Comparison of ENCODE assay signal across 24 cellular contexts in the genomic region with DNA sequence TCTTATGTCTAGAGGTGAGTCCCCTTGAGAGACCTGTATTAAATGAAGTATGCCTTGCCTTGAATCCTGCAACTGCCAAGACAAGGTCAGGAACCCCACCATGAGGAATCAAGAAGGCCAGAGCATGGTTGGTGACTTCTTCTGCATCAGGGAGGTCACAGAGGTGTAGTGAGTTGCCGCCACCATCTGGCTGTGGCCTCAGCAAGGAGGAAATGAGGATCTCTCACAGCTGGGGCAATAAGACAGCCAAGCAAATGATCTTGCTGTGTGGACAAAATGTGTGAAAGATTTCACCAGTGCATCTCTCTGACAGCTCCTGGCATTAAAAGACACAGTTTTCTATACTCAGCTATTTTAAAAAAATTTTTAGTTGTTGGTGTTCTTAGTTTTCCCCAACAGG.
"Had no signal": no experiment of that assay in that cellular context is flagged by ENCODE, and none has a peak within 500 bp of the region (broad histone marks: within the 10 kb centered on the region; RNA-seq: fewer than 3 reads in every experiment).

No MANE protein-coding gene starts in this region.

- H3K9me3 ChIP-seq: left lung, lower lobe of right lung, neutrophil, right atrium auricular region, right lobe of liver, tibial nerve, uterus had no signal

- H3K36me3 ChIP-seq: left lung, lower lobe of right lung, neural progenitor cell, neutrophil, right atrium auricular region, right lobe of liver, tibial nerve, uterus had no signal

- FAIRE-seq: keratinocyte had no signal

- DNase-seq: hippocampal formation; left colon; left lung; lower lobe of right lung; mammary epithelial cell; mesenchymal stem cell; naive thymus-derived CD8-positive, alpha-beta T cell; occipital lobe; right lobe of liver; stimulated activated CD4-positive, alpha-beta T cell treated with anti-CD3 and anti-CD28 coated beads, Interleukin-1b, Interleukin-23, amount 100 ng/mL, for 48 hours; stimulated activated CD4-positive, alpha-beta T cell treated with anti-CD3 and anti-CD28 coated beads, Interleukin-2, amount 100 ng/mL, for 48 hours; stimulated activated CD4-positive, alpha-beta T cell treated with anti-CD3 and anti-CD28 coated beads, Interleukin-4, amount 100 ng/mL, for 4 hours; stimulated activated CD8-positive, alpha-beta memory T cell treated with anti-CD3 and anti-CD28 coated beads, Interleukin-4, amount 100 ng/mL, for 48 hours; stimulated activated naive CD4-positive, alpha-beta T cell treated with Interleukin-2 at 50 U/mL for 16 hours; stimulated activated naive CD8-positive, alpha-beta T cell treated with anti-CD3 and anti-CD28 coated beads, Interleukin-15, amount 100 ng/mL, for 72 hours; substantia nigra; uterus had no signal

- H3K4me3 ChIP-seq: left lung, lower lobe of right lung, neural progenitor cell, right atrium auricular region, right lobe of liver, smooth muscle cell, tibial nerve, uterus had no signal

- H3K9ac ChIP-seq: neural progenitor cell, parathyroid adenoma had no signal

- H3K4me1 ChIP-seq: left lung, lower lobe of right lung, neural progenitor cell, parathyroid adenoma, right atrium auricular region, right lobe of liver, tibial nerve, uterus had no signal

- H3K27ac ChIP-seq: left lung, lower lobe of right lung, neural progenitor cell, neutrophil, parathyroid adenoma, right atrium auricular region, right lobe of liver, tibial nerve, uterus had no signal
